8 cellular contexts compared by ENCODE assay signal in genomic region chr4:4575284-4576211, GRCh38.
A peak's percentile ranks its signal among the peaks of the same experiment; 100 is the strongest.
DNase-seq lines count a peak whose midpoint lies in the region; ATAC-seq lines count a peak whose summit lies in the region.

No MANE protein-coding gene starts in this region.

- ATAC-seq in GM18502 (IDR thresholded peaks at IDR 0.05; ENCODE audit: poor library complexity, unreplicated experiment): peak; percentile 82
- ATAC-seq in HG02763 (IDR thresholded peaks at IDR 0.05; ENCODE audit: unreplicated experiment): peak; percentile 69

- DNase-seq in NCI-H774 (lab: John Stamatoyannopoulos, UW) (peak; percentile 53), foreskin melanocyte (peak; percentile 20), nucleus accumbens (lab: John Stamatoyannopoulos, UW) (peak in 41 of 56 donors; percentile 8 to 70 (median 38)), substantia nigra (lab: John Stamatoyannopoulos, UW) (peak in 37 of 49 donors; percentile 3 to 72 (median 50)), SIG-M5 (lab: John Stamatoyannopoulos, UW) (no peak)
- peak; percentile 50 for DNase-seq in activated effector memory CD4-positive, alpha-beta T cell treated with Interleukin-2 at 50 U/mL for 16 hours

- H3K27ac ChIP-seq in substantia nigra (ENCODE audit: low read depth, low read length, poor library complexity, severe bottlenecking): peak overlapping the region; percentile 59
